In genomic region chr12:117084405-117085317, GRCh38 we compare ENCODE assay signal across 21 cellular contexts. TPM values are rescaled to one million over a fixed set of nuclear protein-coding genes. Genes with fewer than 3 reads are reported as not detected.
DNase-seq lines count a peak whose midpoint lies in the region; ATAC-seq and TF ChIP-seq lines count a peak whose summit lies in the region.
"Had no signal": no experiment of that assay in that cellular context is flagged by ENCODE, and none has a peak within 500 bp of the region (broad histone marks: within the 10 kb centered on the region; RNA-seq: fewer than 3 reads in every experiment).

No MANE protein-coding gene starts in this region.

- TF ChIP-seq POLR2A in ovary (IDR thresholded peaks at IDR 0.05) = no peak

- H3K4me3 ChIP-seq in Panc1 (ENCODE audit: low read depth in 2 of 2, low read length in 2 of 2) (no peak overlapping the region), ovary (no peak overlapping the region), SK-N-SH (ENCODE audit: low read depth in 2 of 2, low read length in 1 of 2) (no peak overlapping the region)
- H3K4me3 ChIP-seq: adrenal gland, cardiac muscle cell had no signal

- CTCF ChIA-PET in Calu3 (lab: Charles Lee) (no interaction called here), Panc1 (lab: Charles Lee) (no interaction called here), SK-N-SH (lab: Yijun Ruan, JAX) (no interaction called here)

- POLR2A ChIA-PET in Panc1 (lab: Charles Lee) (no interaction called here), SK-N-SH (lab: Yijun Ruan, JAX) (no interaction called here)

- H3K27ac ChIP-seq in Panc1 (ENCODE audit: low read length) (no peak overlapping the region), ovary (no peak overlapping the region), SK-N-SH (ENCODE audit: low read depth in 2 of 2, low read length in 1 of 2) (no peak overlapping the region)
- H3K27ac ChIP-seq: C4-2B, cardiac muscle cell, RWPE1 had no signal

- no peak for TF ChIP-seq RAD21 in SK-N-SH (IDR thresholded peaks at IDR 0.05; ENCODE audit: low read length)

- no TSS peak for BruUV-seq in Calu3 (replicated peaks; lab: Mats Ljungman, UMichigan)
- BruUV-seq in Panc1 (replicated peaks; lab: Mats Ljungman, UMichigan) = no TSS peak

- no peak for TF ChIP-seq EP300 in ovary (IDR thresholded peaks at IDR 0.05)
- no peak for TF ChIP-seq EP300 in SK-N-SH (IDR thresholded peaks at IDR 0.05; ENCODE audit: borderline replicate concordance in 1 of 2, low read depth in 1 of 2, low read length in 1 of 2)

- peak overlapping the region; percentile 27 for H3K4me3 Mint-ChIP-seq in Calu3 (ENCODE audit: low read depth, unreplicated experiment)
- H3K4me3 Mint-ChIP-seq: activated CD8-positive, alpha-beta T cell treated with anti-CD3 and anti-CD28 coated beads for 36 hours had no signal

- H3K27me3 ChIP-seq in Panc1 (ENCODE audit: control insufficient read depth, insufficient read depth, low read length) (no peaks in the 10 kb centered on the region; the same call in 1 of the 2 replicates), ovary (no peaks in the 10 kb centered on the region), SK-N-SH (ENCODE audit: insufficient read depth) (no peaks in the 10 kb centered on the region; the same call in 1 of the 2 replicates)
- H3K27me3 ChIP-seq: adrenal gland, cardiac muscle cell had no signal

- intact Hi-C loops in Calu3 (cut with micrococcal nuclease; ENCODE audit: unreplicated experiment) (no loop called here), Panc1 (cut with micrococcal nuclease; ENCODE audit: unreplicated experiment) (no loop called here), left ventricle myocardium superior (cut with micrococcal nuclease) (no loop called here), ovary (cut with DNase I) (no loop called here)

- H4K20me1 ChIP-seq in SK-N-SH (ENCODE audit: insufficient read depth) = no peaks in the 10 kb centered on the region

- H3K9ac ChIP-seq in SK-N-SH = no peak overlapping the region

- WGBS in ovary, 3 donors = 72 to 81% (median 73%) methylated on average over 11 of the region's 11 CpGs
- WGBS in SK-N-SH (ENCODE audit: low lambda C conversion rate) = 53% methylated on average over 11 of the region's 11 CpGs

- no peaks in the 10 kb centered on the region for H3K9me3 Mint-ChIP-seq in Calu3 (ENCODE audit: low read depth, unreplicated experiment)

- peak overlapping the region; percentile 58 for H3K27ac Mint-ChIP-seq in Calu3 (ENCODE audit: unreplicated experiment)
- H3K27ac Mint-ChIP-seq: activated CD8-positive, alpha-beta T cell treated with anti-CD3 and anti-CD28 coated beads for 36 hours had no signal

- no peaks in the 10 kb centered on the region for H3K79me2 ChIP-seq in SK-N-SH (ENCODE audit: insufficient read depth)

- no peaks in the 10 kb centered on the region for H3K27me3 Mint-ChIP-seq in Calu3 (ENCODE audit: unreplicated experiment)
- H3K27me3 Mint-ChIP-seq: activated CD8-positive, alpha-beta T cell treated with anti-CD3 and anti-CD28 coated beads for 36 hours had no signal

- H3K9me2 ChIP-seq in SK-N-SH = no peaks in the 10 kb centered on the region

- H2AFZ ChIP-seq in SK-N-SH (ENCODE audit: low read depth) = no peak overlapping the region

- H3K9me3 ChIP-seq in Panc1 (ENCODE audit: control insufficient read depth, insufficient read depth, low read depth, low read length) = no peaks in the 10 kb centered on the region
- no peaks in the 10 kb centered on the region for H3K9me3 ChIP-seq in ovary
- H3K9me3 ChIP-seq in SK-N-SH = no peaks in the 10 kb centered on the region
- H3K9me3 ChIP-seq: adrenal gland had no signal

- H3F3A ChIP-seq in SK-N-SH (replicated peaks; ENCODE audit: insufficient read depth) = no peaks in the 10 kb centered on the region

- in situ Hi-C loops in Panc1 (cut with HindIII; ENCODE audit: low pct_unique_long_range_greater_than_20kb, low sequenced_read_pairs) = no loop called here

- H3K36me3 Mint-ChIP-seq in Calu3 (ENCODE audit: insufficient read depth, unreplicated experiment) = peaks cover 74% of the 10 kb centered on the region

- ATAC-seq in Panc1 = 0 out of 2 replicates have a peak, but pooled peaks have one; percentile 11
- ATAC-seq in left ventricle myocardium superior = peak; percentile 28
- ATAC-seq in HG02884 (IDR thresholded peaks at IDR 0.05; ENCODE audit: unreplicated experiment) = no peak
- ATAC-seq: activated CD8-positive, alpha-beta T cell treated with anti-CD3 and anti-CD28 coated beads for 36 hours had no signal

- H3K4me1 Mint-ChIP-seq in Calu3 (ENCODE audit: low read depth, unreplicated experiment) = peaks cover 64% of the 10 kb centered on the region

- H3K36me3 ChIP-seq in Panc1 (ENCODE audit: control insufficient read depth, insufficient read depth, low read length) (no peaks in the 10 kb centered on the region), ovary (no peaks in the 10 kb centered on the region), SK-N-SH (replicated peaks in 1 of 2; ENCODE audit: control insufficient read depth in 1 of 2, insufficient read depth in 2 of 2, low read length in 1 of 2) (no peaks in the 10 kb centered on the region)
- H3K36me3 ChIP-seq: adrenal gland, cardiac muscle cell had no signal

- DNase-seq in Calu3 (no peak), Panc1 (ENCODE audit: low read depth, low spot score) (no peak), left ventricle myocardium superior (peak; percentile 15), ovary (peak; percentile 40 to 75 (median 54)), SK-N-SH (no peak), HT-29 (ENCODE audit: low spot score) (no peak), NCI-H226 (no peak)
- DNase-seq: activated CD8-positive, alpha-beta T cell treated with anti-CD3 and anti-CD28 coated beads for 36 hours; activated gamma-delta T cell treated with Interleukin-2 at 50 U/mL for 16 hours; activated T-cell treated with anti-CD3 and anti-CD28 coated beads, Interleukin-2, amount 50 U/mL, for 1 hour; dermis blood vessel endothelial cell; DMS 273 treated with DMSO at 0.1 percent for 48 hours; NCI-H526 treated with DMSO at 0.1 percent for 48 hours; retina; stimulated activated CD4-positive, alpha-beta T cell treated with anti-CD3 and anti-CD28 coated beads, Interleukin-12 subunit alpha, Interleukin-12 subunit beta, amount 100 ng/mL, for 4 hours; T-helper 9 cell had no signal

- no peak overlapping the region for H3K4me2 ChIP-seq in SK-N-SH

- H3K4me1 ChIP-seq in Panc1 (ENCODE audit: control insufficient read depth, insufficient read depth, low read length) = no peaks in the 10 kb centered on the region
- H3K4me1 ChIP-seq in ovary (ENCODE audit: insufficient read depth) = no peaks in the 10 kb centered on the region
- H3K4me1 ChIP-seq in SK-N-SH (ENCODE audit: control insufficient read depth in 1 of 2, insufficient read depth in 2 of 2, low read depth in 1 of 2, low read length in 1 of 2) = peaks cover 0 to 5% of the 10 kb centered on the region in 2 experiments; a peak in 1 of 4 replicates

- TF ChIP-seq CTCF in Calu3 (IDR thresholded peaks at IDR 0.05; ENCODE audit: unreplicated experiment) (no peak), Panc1 (IDR thresholded peaks at IDR 0.05) (no peak), ovary (IDR thresholded peaks at IDR 0.05) (no peak), SK-N-SH (IDR thresholded peaks at IDR 0.05) (no peak)

TF ChIP-seq in SK-N-SH, 30 proteins besides CTCF, POLR2A, EP300 and RAD21 (continues in another document):
- TF ChIP-seq USF2 (IDR thresholded peaks at IDR 0.05; ENCODE audit: borderline replicate concordance, low read depth, low read length) = no peak
- TF ChIP-seq PBX3 (IDR thresholded peaks at IDR 0.05) = no peak
- TF ChIP-seq EZH2phosphoT487 (IDR thresholded peaks at IDR 0.05; ENCODE audit: borderline replicate concordance, low read depth) = no peak
- TF ChIP-seq MXI1 (IDR thresholded peaks at IDR 0.05; ENCODE audit: low read depth, low read length) = no peak
- TF ChIP-seq FOXM1 (IDR thresholded peaks at IDR 0.05; ENCODE audit: low read depth) = no peak
- no peak for TF ChIP-seq RFX5 (IDR thresholded peaks at IDR 0.05; ENCODE audit: low read length)
- no peak for TF ChIP-seq TEAD4 (IDR thresholded peaks at IDR 0.05; ENCODE audit: borderline replicate concordance, insufficient read depth)
- no peak for TF ChIP-seq USF1 (IDR thresholded peaks at IDR 0.05; ENCODE audit: borderline replicate concordance, low read depth)
- TF ChIP-seq TAF1 (IDR thresholded peaks at IDR 0.05; ENCODE audit: borderline replicate concordance, low read depth, low read length) = no peak
- no peak for TF ChIP-seq RXRA (IDR thresholded peaks at IDR 0.05; ENCODE audit: borderline replicate concordance, low read depth)

RNA-seq across cellular contexts. Expression of gene TESC, which starts 14.6 kb away (rescaled TPM):
- total RNA-seq in Calu3 (2022) (647 and 669 TPM in 2 replicates), Panc1 (2021; ENCODE audit: unreplicated experiment) (0.95 TPM), left ventricle myocardium superior (115 TPM), ovary (10 to 100 TPM in 1 of 7 donors, 1 to 10 TPM in 6; 1.4 to 15.0 (median 5.8) TPM)
- 0.75 TPM for polyA plus RNA-seq in Panc1 (2012; ENCODE audit: insufficient read length)
- polyA plus RNA-seq in ovary (1 to 10 TPM; 4.3 to 8.0 TPM), SK-N-SH (2012; rRNA removed) (0.19 and 0.39 TPM in 2 replicates)
- 0.19 and 0.28 TPM in 2 replicates for polyA plus RNA-seq in SK-N-SH (2012; cell fraction: cytosol; rRNA removed)
- 0.13 and 0.18 TPM in 2 replicates for polyA plus RNA-seq in SK-N-SH (2012; cell fraction: nucleus; rRNA removed)
- total RNA-seq in HT-29 (2014; rRNA removed; shearing (Covaris generic)) = 287 and 301 TPM in 2 replicates

Comparison
In these comparisons a context has a peak if more than half of its experiments do, and no peak if none do; other contexts are left out.
1. DNase-seq: peak in left ventricle myocardium superior (single experiment) and ovary (5 of 5); none in Calu3 (single experiment), Panc1 (single experiment), SK-N-SH (single experiment), HT-29 (single experiment) and NCI-H226 (single experiment).